ENCODE assay signal across 16 cellular contexts in genomic region chr5:78602400-78602799, GRCh38. TPM values are rescaled to one million over a fixed set of nuclear protein-coding genes. Genes with fewer than 3 reads are reported as not detected.
DNase-seq lines count a peak whose midpoint lies in the region; ATAC-seq, FAIRE-seq and TF ChIP-seq lines count a peak whose summit lies in the region.
"Had no signal": no experiment of that assay in that cellular context is flagged by ENCODE, and none has a peak within 500 bp of the region (broad histone marks: within the 10 kb centered on the region; RNA-seq: fewer than 3 reads in every experiment).

No MANE protein-coding gene starts in this region.

- no peak for TF ChIP-seq EP300 in SK-N-SH (IDR thresholded peaks at IDR 0.05; ENCODE audit: borderline replicate concordance in 1 of 2, low read depth in 1 of 2, low read length in 1 of 2)

- CTCF ChIA-PET in SK-N-SH (lab: Yijun Ruan, JAX) = interaction anchor here (0.6 kb wide), 1 partner anchor 190 kb away, joined by 3 read pairs; no protein-coding TSS in a partner anchor

- H3F3A ChIP-seq in SK-N-SH (replicated peaks; ENCODE audit: insufficient read depth) = peaks cover 54% of the 10 kb centered on the region

- H4K20me1 ChIP-seq in SK-N-SH (ENCODE audit: insufficient read depth) = no peaks in the 10 kb centered on the region

- H3K4me1 ChIP-seq in SK-N-SH (ENCODE audit: control insufficient read depth in 1 of 2, insufficient read depth in 2 of 2, low read depth in 1 of 2, low read length in 1 of 2) = peaks cover 5 to 49% of the 10 kb centered on the region in 2 experiments
- peaks cover 67% of the 10 kb centered on the region for H3K4me1 ChIP-seq in RWPE2 (ENCODE audit: insufficient read depth, poor library complexity, severe bottlenecking)
- peaks cover 15% of the 10 kb centered on the region for H3K4me1 ChIP-seq in mesodermal cell (ENCODE audit: control insufficient read depth, insufficient read depth, low read length, poor library complexity, severe bottlenecking)
- H3K4me1 ChIP-seq in skeletal muscle satellite cell (ENCODE audit: control insufficient read depth, insufficient read depth, low read length) = peaks cover 61% of the 10 kb centered on the region
- H3K4me1 ChIP-seq in left lung = peaks cover 0 to 2% of the 10 kb centered on the region in 2 donors

- H3K9me2 ChIP-seq in SK-N-SH = no peaks in the 10 kb centered on the region

- WGBS in SK-N-SH (ENCODE audit: low lambda C conversion rate) = 43% methylated on average over 2 of the region's 2 CpGs
- 100% methylated on average over 1 of the region's 2 CpGs; no CpG with 5 or more reads in 1 of the 2 experiments for WGBS in mesodermal cell (ENCODE audit: insufficient coverage in 2 of 2), 2 experiments

- TF ChIP-seq RAD21 in SK-N-SH (IDR thresholded peaks at IDR 0.05; ENCODE audit: low read length) = no peak

- ATAC-seq in SK-N-SH treated with all-trans-retinoic acid at 6 μM for 48 hours (no peak; the same call in 2 of the 3 replicates), RWPE2 (ENCODE audit: low read depth) (peak; percentile 27; the same call in 2 of the 3 replicates), left lung (no peak), GM21515 (IDR thresholded peaks at IDR 0.05; ENCODE audit: unreplicated experiment) (no peak)
- ATAC-seq: Right ventricle myocardium inferior had no signal

- no peak overlapping the region for H3K4me3 ChIP-seq in SK-N-SH (ENCODE audit: low read depth in 2 of 2, low read length in 1 of 2)
- no peak overlapping the region for H3K4me3 ChIP-seq in RWPE2 (ENCODE audit: severe bottlenecking)
- H3K4me3 ChIP-seq in mesodermal cell (ENCODE audit: extremely low read depth, insufficient read depth, low read length, poor library complexity, severe bottlenecking) = no peak overlapping the region
- H3K4me3 ChIP-seq in skeletal muscle satellite cell (ENCODE audit: low read length) = no peak overlapping the region
- H3K4me3 ChIP-seq in left lung = no peak overlapping the region

- intact Hi-C loops in left lung (cut with DNase I) = no loop called here

- H3K9ac ChIP-seq in SK-N-SH (peak overlapping the region; percentile 62; the same call in 1 of the 2 replicates), skeletal muscle satellite cell (ENCODE audit: low read depth, low read length) (peak overlapping the region; percentile 68)

- FAIRE-seq in GM12892 (lab: Jason Lieb, UNC) = no peak

- no peak for TF ChIP-seq CTCF in SK-N-SH (IDR thresholded peaks at IDR 0.05)
- no peak for TF ChIP-seq CTCF in RWPE2 (IDR thresholded peaks at IDR 0.05; ENCODE audit: poor library complexity, severe bottlenecking)
- TF ChIP-seq CTCF in left lung (IDR thresholded peaks at IDR 0.05) = no peak

- H3K27me3 ChIP-seq in SK-N-SH (ENCODE audit: insufficient read depth) = no peaks in the 10 kb centered on the region
- no peaks in the 10 kb centered on the region for H3K27me3 ChIP-seq in RWPE2 (ENCODE audit: insufficient read depth, poor library complexity, severe bottlenecking)
- H3K27me3 ChIP-seq in skeletal muscle satellite cell (ENCODE audit: control insufficient read depth, insufficient read depth, low read length) = no peaks in the 10 kb centered on the region
- no peaks in the 10 kb centered on the region for H3K27me3 ChIP-seq in left lung

- H2AFZ ChIP-seq in SK-N-SH (ENCODE audit: low read depth) = no peak overlapping the region

- peaks cover 94% of the 10 kb centered on the region for H3K79me2 ChIP-seq in SK-N-SH (ENCODE audit: insufficient read depth)

- peaks cover 0 to 52% of the 10 kb centered on the region in 2 experiments for H3K36me3 ChIP-seq in SK-N-SH (replicated peaks in 1 of 2; ENCODE audit: control insufficient read depth in 1 of 2, insufficient read depth in 2 of 2, low read length in 1 of 2)
- peaks cover 38% of the 10 kb centered on the region for H3K36me3 ChIP-seq in RWPE2 (ENCODE audit: low read depth)
- H3K36me3 ChIP-seq in mesodermal cell (ENCODE audit: control insufficient read depth, insufficient read depth, low read length) = peaks cover 27% of the 10 kb centered on the region
- no peaks in the 10 kb centered on the region for H3K36me3 ChIP-seq in skeletal muscle satellite cell (ENCODE audit: insufficient read depth, low read length)
- H3K36me3 ChIP-seq in left lung = no peaks in the 10 kb centered on the region

- DNase-seq in SK-N-SH (no peak), RWPE2 (ENCODE audit: low spot score) (no peak), GM12892 (ENCODE audit: insufficient read length) (no peak), left lung (no peak)
- DNase-seq: GOT3, KG1, NCI-H1092, NCI-H1694, NCI-H2107 had no signal

- H3K4me2 ChIP-seq in SK-N-SH = no peak overlapping the region
- no peak overlapping the region for H3K4me2 ChIP-seq in skeletal muscle satellite cell (ENCODE audit: low read length)

- no peak for TF ChIP-seq POLR2A in GM12892 (IDR thresholded peaks at IDR 0.05; ENCODE audit: low read depth, low read length)

- H3K27ac ChIP-seq in SK-N-SH (ENCODE audit: low read depth in 2 of 2, low read length in 1 of 2) (peak overlapping the region in 1 of 2 experiments; percentile 100; a peak in 2 of 4 replicates), RWPE2 (ENCODE audit: poor library complexity, severe bottlenecking) (peak overlapping the region; percentile 10), mesodermal cell (ENCODE audit: low read depth, low read length, severe bottlenecking) (peak overlapping the region; percentile 57), left lung (no peak overlapping the region)
- H3K27ac ChIP-seq: C4-2B, HL-60 had no signal

- POLR2A ChIA-PET in SK-N-SH (lab: Yijun Ruan, JAX) = no interaction called here

- H3K9me3 ChIP-seq in SK-N-SH = no peaks in the 10 kb centered on the region
- no peaks in the 10 kb centered on the region for H3K9me3 ChIP-seq in RWPE2 (ENCODE audit: severe bottlenecking)
- no peaks in the 10 kb centered on the region for H3K9me3 ChIP-seq in mesodermal cell (ENCODE audit: control insufficient read depth, low read length)
- H3K9me3 ChIP-seq in skeletal muscle satellite cell (replicated peaks; ENCODE audit: low read length) = no peaks in the 10 kb centered on the region
- H3K9me3 ChIP-seq in left lung = no peaks in the 10 kb centered on the region

TF ChIP-seq in SK-N-SH, 30 proteins besides CTCF, POLR2A, EP300 and RAD21 (continues in another document):
- TF ChIP-seq NFIC (IDR thresholded peaks at IDR 0.05; ENCODE audit: borderline replicate concordance) (no peak), RFX5 (IDR thresholded peaks at IDR 0.05; ENCODE audit: low read length) (no peak), ELF1 (IDR thresholded peaks at IDR 0.05) (no peak), YY1 (IDR thresholded peaks at IDR 0.05; ENCODE audit: low read depth) (no peak), RXRA (IDR thresholded peaks at IDR 0.05; ENCODE audit: borderline replicate concordance, low read depth) (no peak), RCOR1 (IDR thresholded peaks at IDR 0.05; ENCODE audit: low read length) (no peak), SMC3 (IDR thresholded peaks at IDR 0.05; ENCODE audit: low read depth, low read length) (no peak), GATA2 (CRISPR knock-in tag; IDR thresholded peaks at IDR 0.05) (no peak), FOSL2 (IDR thresholded peaks at IDR 0.05; ENCODE audit: borderline replicate concordance, low read depth) (no peak), MXI1 (IDR thresholded peaks at IDR 0.05; ENCODE audit: low read depth, low read length) (no peak), MEF2A (IDR thresholded peaks at IDR 0.05; ENCODE audit: borderline replicate concordance, low read depth) (no peak)
- TF ChIP-seq, protein P1, sequence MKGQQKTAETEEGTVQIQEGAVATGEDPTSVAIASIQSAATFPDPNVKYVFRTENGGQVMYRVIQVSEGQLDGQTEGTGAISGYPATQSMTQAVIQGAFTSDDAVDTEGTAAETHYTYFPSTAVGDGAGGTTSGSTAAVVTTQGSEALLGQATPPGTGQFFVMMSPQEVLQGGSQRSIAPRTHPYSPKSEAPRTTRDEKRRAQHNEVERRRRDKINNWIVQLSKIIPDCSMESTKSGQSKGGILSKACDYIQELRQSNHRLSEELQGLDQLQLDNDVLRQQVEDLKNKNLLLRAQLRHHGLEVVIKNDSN (IDR thresholded peaks at IDR 0.05; ENCODE audit: borderline replicate concordance, low read depth) = no peak

TF ChIP-seq in SK-N-SH treated with all-trans-retinoic acid at 6 μM for 48 hours, 23 proteins besides CTCF, POLR2A, EP300 and RAD21 (continues in another document):
- TF ChIP-seq ESRRG (CRISPR knock-in tag; IDR thresholded peaks at IDR 0.05) = no peak
- TF ChIP-seq ZFP30 (CRISPR knock-in tag; IDR thresholded peaks at IDR 0.05) = no peak
- TF ChIP-seq CREB5 (CRISPR knock-in tag; IDR thresholded peaks at IDR 0.05; ENCODE audit: low read depth) = no peak
- no peak for TF ChIP-seq OSR1 (CRISPR knock-in tag; IDR thresholded peaks at IDR 0.05)
- TF ChIP-seq RARB (CRISPR knock-in tag; IDR thresholded peaks at IDR 0.05) = no peak
- no peak for TF ChIP-seq SNAI2 (CRISPR knock-in tag; IDR thresholded peaks at IDR 0.05)
- TF ChIP-seq CSRNP3 (CRISPR knock-in tag; IDR thresholded peaks at IDR 0.05) = no peak

RNA-seq across cellular contexts. Expression of gene LHFPL2, which starts 46.2 kb away (rescaled TPM):
- polyA plus RNA-seq in SK-N-SH (2012; rRNA removed) = 8.6 and 10.4 TPM in 2 replicates
- 10.1 and 10.4 TPM in 2 replicates for polyA plus RNA-seq in SK-N-SH (2012; cell fraction: cytosol; rRNA removed)
- 8.4 and 14.2 TPM in 2 replicates for polyA plus RNA-seq in SK-N-SH (2012; cell fraction: nucleus; rRNA removed)
- polyA plus RNA-seq in mesodermal cell (2013, experiment 1 of 2) = 40.1 TPM
- 47.4 TPM for polyA plus RNA-seq in mesodermal cell (2013, experiment 2 of 2)
- 36.0 and 46.9 TPM in 2 replicates for total RNA-seq in skeletal muscle satellite cell (2012; rRNA removed)
- 11.8 TPM for polyA plus RNA-seq in GM12892 (2012; ENCODE audit: missing spikeins)
- total RNA-seq in left lung = 10 to 100 TPM; 49.3 to 89.9 TPM

Comparison
In these comparisons a context has a peak if more than half of its experiments do, and no peak if none do; other contexts are left out.
1. H3K27ac ChIP-seq: peak in RWPE2 (single experiment) and mesodermal cell (single experiment); none in left lung (0 of 2).